1 cellular context compared by ENCODE assay signal in the genomic region with DNA sequence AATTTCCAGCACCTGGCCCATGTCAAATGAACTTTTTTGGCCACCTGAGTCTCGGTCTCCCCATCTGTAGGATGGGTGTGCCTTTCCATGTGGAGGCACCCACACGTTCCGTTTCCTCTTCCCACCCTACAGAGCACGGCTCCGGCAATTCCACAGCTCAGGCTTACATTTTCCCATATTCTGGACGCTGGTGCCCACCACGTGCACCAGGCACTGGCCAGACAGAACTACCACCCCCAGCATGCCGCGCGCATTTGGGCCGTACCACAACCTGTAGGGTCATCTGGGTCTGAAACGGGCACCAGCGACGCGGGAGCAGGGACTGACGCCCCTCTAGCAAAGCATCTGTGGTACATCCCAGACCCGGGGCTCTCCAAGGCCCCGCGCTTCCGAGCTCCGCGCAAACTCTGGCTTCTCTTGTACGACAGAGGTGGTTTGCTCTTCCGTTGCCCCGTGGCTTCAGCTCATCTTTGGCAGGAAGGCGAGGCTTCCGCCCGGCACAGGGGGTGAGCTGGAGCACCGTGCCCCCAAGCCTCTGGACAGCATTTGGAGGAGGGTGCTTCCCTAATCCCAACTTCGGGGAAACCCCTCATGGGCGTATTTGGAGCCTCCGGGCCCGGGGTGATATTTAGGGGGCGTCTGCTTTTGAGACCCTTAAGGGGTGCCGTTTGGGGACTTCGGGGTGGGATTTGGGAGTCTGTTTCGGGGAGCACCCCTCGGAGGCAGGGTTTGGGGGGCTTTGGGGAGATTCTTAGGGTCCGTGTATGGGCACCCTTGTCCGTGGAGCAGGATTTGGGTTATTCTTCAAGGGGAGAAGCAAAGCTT.
A peak's percentile ranks its signal among the peaks of the same experiment; 100 is the strongest.
TF ChIP-seq lines count a peak whose summit lies in the region.

No MANE protein-coding gene starts in this region.

TF ChIP-seq in HepG2, 621 proteins besides CTCF, POLR2A, EP300 and RAD21 (continued from another document and continues in another):
- TF ChIP-seq, protein P1, sequence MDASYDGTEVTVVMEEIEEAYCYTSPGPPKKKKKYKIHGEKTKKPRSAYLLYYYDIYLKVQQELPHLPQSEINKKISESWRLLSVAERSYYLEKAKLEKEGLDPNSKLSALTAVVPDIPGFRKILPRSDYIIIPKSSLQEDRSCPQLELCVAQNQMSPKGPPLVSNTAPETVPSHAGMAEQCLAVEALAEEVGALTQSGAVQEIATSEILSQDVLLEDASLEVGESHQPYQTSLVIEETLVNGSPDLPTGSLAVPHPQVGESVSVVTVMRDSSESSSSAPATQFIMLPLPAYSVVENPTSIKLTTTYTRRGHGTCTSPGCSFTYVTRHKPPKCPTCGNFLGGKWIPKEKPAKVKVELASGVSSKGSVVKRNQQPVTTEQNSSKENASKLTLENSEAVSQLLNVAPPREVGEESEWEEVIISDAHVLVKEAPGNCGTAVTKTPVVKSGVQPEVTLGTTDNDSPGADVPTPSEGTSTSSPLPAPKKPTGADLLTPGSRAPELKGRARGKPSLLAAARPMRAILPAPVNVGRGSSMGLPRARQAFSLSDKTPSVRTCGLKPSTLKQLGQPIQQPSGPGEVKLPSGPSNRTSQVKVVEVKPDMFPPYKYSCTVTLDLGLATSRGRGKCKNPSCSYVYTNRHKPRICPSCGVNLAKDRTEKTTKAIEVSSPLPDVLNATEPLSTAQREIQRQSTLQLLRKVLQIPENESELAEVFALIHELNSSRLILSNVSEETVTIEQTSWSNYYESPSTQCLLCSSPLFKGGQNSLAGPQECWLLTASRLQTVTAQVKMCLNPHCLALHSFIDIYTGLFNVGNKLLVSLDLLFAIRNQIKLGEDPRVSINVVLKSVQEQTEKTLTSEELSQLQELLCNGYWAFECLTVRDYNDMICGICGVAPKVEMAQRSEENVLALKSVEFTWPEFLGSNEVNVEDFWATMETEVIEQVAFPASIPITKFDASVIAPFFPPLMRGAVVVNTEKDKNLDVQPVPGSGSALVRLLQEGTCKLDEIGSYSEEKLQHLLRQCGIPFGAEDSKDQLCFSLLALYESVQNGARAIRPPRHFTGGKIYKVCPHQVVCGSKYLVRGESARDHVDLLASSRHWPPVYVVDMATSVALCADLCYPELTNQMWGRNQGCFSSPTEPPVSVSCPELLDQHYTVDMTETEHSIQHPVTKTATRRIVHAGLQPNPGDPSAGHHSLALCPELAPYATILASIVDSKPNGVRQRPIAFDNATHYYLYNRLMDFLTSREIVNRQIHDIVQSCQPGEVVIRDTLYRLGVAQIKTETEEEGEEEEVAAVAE (CRISPR knock-in tag; IDR thresholded peaks at IDR 0.05; ENCODE audit: borderline replicate concordance) = 0 out of 2 replicates have a peak, but pooled peaks have one; percentile 49
- peak; percentile 71 for TF ChIP-seq KAT8 (CRISPR knock-in tag; IDR thresholded peaks at IDR 0.05)
- TF ChIP-seq SPEN (CRISPR knock-in tag; IDR thresholded peaks at IDR 0.05; ENCODE audit: low read depth) = no peak
- peak; percentile 64 for TF ChIP-seq SALL1 (CRISPR knock-in tag; IDR thresholded peaks at IDR 0.05)
- TF ChIP-seq, protein P2, sequence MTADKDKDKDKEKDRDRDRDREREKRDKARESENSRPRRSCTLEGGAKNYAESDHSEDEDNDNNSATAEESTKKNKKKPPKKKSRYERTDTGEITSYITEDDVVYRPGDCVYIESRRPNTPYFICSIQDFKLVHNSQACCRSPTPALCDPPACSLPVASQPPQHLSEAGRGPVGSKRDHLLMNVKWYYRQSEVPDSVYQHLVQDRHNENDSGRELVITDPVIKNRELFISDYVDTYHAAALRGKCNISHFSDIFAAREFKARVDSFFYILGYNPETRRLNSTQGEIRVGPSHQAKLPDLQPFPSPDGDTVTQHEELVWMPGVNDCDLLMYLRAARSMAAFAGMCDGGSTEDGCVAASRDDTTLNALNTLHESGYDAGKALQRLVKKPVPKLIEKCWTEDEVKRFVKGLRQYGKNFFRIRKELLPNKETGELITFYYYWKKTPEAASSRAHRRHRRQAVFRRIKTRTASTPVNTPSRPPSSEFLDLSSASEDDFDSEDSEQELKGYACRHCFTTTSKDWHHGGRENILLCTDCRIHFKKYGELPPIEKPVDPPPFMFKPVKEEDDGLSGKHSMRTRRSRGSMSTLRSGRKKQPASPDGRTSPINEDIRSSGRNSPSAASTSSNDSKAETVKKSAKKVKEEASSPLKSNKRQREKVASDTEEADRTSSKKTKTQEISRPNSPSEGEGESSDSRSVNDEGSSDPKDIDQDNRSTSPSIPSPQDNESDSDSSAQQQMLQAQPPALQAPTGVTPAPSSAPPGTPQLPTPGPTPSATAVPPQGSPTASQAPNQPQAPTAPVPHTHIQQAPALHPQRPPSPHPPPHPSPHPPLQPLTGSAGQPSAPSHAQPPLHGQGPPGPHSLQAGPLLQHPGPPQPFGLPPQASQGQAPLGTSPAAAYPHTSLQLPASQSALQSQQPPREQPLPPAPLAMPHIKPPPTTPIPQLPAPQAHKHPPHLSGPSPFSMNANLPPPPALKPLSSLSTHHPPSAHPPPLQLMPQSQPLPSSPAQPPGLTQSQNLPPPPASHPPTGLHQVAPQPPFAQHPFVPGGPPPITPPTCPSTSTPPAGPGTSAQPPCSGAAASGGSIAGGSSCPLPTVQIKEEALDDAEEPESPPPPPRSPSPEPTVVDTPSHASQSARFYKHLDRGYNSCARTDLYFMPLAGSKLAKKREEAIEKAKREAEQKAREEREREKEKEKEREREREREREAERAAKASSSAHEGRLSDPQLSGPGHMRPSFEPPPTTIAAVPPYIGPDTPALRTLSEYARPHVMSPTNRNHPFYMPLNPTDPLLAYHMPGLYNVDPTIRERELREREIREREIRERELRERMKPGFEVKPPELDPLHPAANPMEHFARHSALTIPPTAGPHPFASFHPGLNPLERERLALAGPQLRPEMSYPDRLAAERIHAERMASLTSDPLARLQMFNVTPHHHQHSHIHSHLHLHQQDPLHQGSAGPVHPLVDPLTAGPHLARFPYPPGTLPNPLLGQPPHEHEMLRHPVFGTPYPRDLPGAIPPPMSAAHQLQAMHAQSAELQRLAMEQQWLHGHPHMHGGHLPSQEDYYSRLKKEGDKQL (CRISPR knock-in tag; IDR thresholded peaks at IDR 0.05; ENCODE audit: low read depth) = no peak
- no peak for TF ChIP-seq GTF2F1 (IDR thresholded peaks at IDR 0.05; ENCODE audit: low read length)
- 0 out of 2 replicates have a peak, but pooled peaks have one; percentile 37 for TF ChIP-seq ZNF614 (CRISPR knock-in tag; IDR thresholded peaks at IDR 0.05; ENCODE audit: borderline replicate concordance)
- peak; percentile 100 for TF ChIP-seq THAP11 (CRISPR knock-in tag; IDR thresholded peaks at IDR 0.05)
- TF ChIP-seq CREM (IDR thresholded peaks at IDR 0.05) = peak; percentile 76
- no peak for TF ChIP-seq CREM (CRISPR knock-in tag; IDR thresholded peaks at IDR 0.05)
- 0 out of 2 replicates have a peak, but pooled peaks have one; percentile 32 for TF ChIP-seq CCDC6 (CRISPR knock-in tag; IDR thresholded peaks at IDR 0.05)
- TF ChIP-seq CAMTA2 (CRISPR knock-in tag; IDR thresholded peaks at IDR 0.05; ENCODE audit: borderline replicate concordance) = no peak
- TF ChIP-seq ZNF792 (CRISPR knock-in tag; IDR thresholded peaks at IDR 0.05) = 0 out of 2 replicates have a peak, but pooled peaks have one; percentile 32
- peak; percentile 98 for TF ChIP-seq MYC (CRISPR knock-in tag; IDR thresholded peaks at IDR 0.05; ENCODE audit: borderline replicate concordance)
- TF ChIP-seq, protein P3, sequence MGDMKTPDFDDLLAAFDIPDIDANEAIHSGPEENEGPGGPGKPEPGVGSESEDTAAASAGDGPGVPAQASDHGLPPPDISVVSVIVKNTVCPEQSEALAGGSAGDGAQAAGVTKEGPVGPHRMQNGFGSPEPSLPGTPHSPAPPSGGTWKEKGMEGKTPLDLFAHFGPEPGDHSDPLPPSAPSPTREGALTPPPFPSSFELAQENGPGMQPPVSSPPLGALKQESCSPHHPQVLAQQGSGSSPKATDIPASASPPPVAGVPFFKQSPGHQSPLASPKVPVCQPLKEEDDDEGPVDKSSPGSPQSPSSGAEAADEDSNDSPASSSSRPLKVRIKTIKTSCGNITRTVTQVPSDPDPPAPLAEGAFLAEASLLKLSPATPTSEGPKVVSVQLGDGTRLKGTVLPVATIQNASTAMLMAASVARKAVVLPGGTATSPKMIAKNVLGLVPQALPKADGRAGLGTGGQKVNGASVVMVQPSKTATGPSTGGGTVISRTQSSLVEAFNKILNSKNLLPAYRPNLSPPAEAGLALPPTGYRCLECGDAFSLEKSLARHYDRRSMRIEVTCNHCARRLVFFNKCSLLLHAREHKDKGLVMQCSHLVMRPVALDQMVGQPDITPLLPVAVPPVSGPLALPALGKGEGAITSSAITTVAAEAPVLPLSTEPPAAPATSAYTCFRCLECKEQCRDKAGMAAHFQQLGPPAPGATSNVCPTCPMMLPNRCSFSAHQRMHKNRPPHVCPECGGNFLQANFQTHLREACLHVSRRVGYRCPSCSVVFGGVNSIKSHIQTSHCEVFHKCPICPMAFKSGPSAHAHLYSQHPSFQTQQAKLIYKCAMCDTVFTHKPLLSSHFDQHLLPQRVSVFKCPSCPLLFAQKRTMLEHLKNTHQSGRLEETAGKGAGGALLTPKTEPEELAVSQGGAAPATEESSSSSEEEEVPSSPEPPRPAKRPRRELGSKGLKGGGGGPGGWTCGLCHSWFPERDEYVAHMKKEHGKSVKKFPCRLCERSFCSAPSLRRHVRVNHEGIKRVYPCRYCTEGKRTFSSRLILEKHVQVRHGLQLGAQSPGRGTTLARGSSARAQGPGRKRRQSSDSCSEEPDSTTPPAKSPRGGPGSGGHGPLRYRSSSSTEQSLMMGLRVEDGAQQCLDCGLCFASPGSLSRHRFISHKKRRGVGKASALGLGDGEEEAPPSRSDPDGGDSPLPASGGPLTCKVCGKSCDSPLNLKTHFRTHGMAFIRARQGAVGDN (CRISPR knock-in tag; IDR thresholded peaks at IDR 0.05) = peak; percentile 80
- TF ChIP-seq ZNF781 (CRISPR knock-in tag; IDR thresholded peaks at IDR 0.05; ENCODE audit: borderline replicate concordance, not compliant biosample characterization) = no peak
- TF ChIP-seq, protein P4, sequence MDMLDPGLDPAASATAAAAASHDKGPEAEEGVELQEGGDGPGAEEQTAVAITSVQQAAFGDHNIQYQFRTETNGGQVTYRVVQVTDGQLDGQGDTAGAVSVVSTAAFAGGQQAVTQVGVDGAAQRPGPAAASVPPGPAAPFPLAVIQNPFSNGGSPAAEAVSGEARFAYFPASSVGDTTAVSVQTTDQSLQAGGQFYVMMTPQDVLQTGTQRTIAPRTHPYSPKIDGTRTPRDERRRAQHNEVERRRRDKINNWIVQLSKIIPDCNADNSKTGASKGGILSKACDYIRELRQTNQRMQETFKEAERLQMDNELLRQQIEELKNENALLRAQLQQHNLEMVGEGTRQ (IDR thresholded peaks at IDR 0.05; ENCODE audit: low read depth, low read length) = no peak
- TF ChIP-seq, protein P4 (CRISPR knock-in tag; IDR thresholded peaks at IDR 0.05; ENCODE audit: borderline replicate concordance) = peak; percentile 19; the same call in 1 of the 2 replicates
- TF ChIP-seq, protein P5, sequence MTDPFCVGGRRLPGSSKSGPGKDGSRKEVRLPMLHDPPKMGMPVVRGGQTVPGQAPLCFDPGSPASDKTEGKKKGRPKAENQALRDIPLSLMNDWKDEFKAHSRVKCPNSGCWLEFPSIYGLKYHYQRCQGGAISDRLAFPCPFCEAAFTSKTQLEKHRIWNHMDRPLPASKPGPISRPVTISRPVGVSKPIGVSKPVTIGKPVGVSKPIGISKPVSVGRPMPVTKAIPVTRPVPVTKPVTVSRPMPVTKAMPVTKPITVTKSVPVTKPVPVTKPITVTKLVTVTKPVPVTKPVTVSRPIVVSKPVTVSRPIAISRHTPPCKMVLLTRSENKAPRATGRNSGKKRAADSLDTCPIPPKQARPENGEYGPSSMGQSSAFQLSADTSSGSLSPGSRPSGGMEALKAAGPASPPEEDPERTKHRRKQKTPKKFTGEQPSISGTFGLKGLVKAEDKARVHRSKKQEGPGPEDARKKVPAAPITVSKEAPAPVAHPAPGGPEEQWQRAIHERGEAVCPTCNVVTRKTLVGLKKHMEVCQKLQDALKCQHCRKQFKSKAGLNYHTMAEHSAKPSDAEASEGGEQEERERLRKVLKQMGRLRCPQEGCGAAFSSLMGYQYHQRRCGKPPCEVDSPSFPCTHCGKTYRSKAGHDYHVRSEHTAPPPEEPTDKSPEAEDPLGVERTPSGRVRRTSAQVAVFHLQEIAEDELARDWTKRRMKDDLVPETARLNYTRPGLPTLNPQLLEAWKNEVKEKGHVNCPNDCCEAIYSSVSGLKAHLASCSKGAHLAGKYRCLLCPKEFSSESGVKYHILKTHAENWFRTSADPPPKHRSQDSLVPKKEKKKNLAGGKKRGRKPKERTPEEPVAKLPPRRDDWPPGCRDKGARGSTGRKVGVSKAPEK (CRISPR knock-in tag; IDR thresholded peaks at IDR 0.05; ENCODE audit: borderline replicate concordance) = no peak
- no peak for TF ChIP-seq ZNF552 (CRISPR knock-in tag; IDR thresholded peaks at IDR 0.05; ENCODE audit: borderline replicate concordance)
- no peak for TF ChIP-seq ZNF567 (CRISPR knock-in tag; IDR thresholded peaks at IDR 0.05; ENCODE audit: borderline replicate concordance)
- no peak for TF ChIP-seq ELF4 (CRISPR knock-in tag; IDR thresholded peaks at IDR 0.05; ENCODE audit: borderline replicate concordance)
- peak; percentile 23; the same call in 1 of the 2 replicates for TF ChIP-seq ZNF264 (CRISPR knock-in tag; IDR thresholded peaks at IDR 0.05)
- TF ChIP-seq YY1 (IDR thresholded peaks at IDR 0.05; ENCODE audit: insufficient read depth, insufficient replicate concordance, low read depth, low read length) = peak; percentile 45
- TF ChIP-seq HDAC1 (CRISPR knock-in tag; IDR thresholded peaks at IDR 0.05) = peak; percentile 54
- no peak for TF ChIP-seq ZNF746 (CRISPR knock-in tag; IDR thresholded peaks at IDR 0.05)
- TF ChIP-seq, protein P6, sequence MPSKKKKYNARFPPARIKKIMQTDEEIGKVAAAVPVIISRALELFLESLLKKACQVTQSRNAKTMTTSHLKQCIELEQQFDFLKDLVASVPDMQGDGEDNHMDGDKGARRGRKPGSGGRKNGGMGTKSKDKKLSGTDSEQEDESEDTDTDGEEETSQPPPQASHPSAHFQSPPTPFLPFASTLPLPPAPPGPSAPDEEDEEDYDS (CRISPR knock-in tag; IDR thresholded peaks at IDR 0.05) = peak; percentile 71
- TF ChIP-seq, protein P7, sequence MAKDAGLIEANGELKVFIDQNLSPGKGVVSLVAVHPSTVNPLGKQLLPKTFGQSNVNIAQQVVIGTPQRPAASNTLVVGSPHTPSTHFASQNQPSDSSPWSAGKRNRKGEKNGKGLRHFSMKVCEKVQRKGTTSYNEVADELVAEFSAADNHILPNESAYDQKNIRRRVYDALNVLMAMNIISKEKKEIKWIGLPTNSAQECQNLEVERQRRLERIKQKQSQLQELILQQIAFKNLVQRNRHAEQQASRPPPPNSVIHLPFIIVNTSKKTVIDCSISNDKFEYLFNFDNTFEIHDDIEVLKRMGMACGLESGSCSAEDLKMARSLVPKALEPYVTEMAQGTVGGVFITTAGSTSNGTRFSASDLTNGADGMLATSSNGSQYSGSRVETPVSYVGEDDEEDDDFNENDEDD (CRISPR knock-in tag; IDR thresholded peaks at IDR 0.05; ENCODE audit: borderline replicate concordance) = peak; percentile 81; the same call in 1 of the 2 replicates
- peak; percentile 55 for TF ChIP-seq NR2C2 (CRISPR knock-in tag; IDR thresholded peaks at IDR 0.05; ENCODE audit: borderline replicate concordance)
- peak; percentile 47; the same call in 1 of the 2 replicates for TF ChIP-seq SIN3A (IDR thresholded peaks at IDR 0.05; ENCODE audit: borderline replicate concordance, low read depth, low read length)
